ENCODE assay signal across 8 cellular contexts in the genomic region with DNA sequence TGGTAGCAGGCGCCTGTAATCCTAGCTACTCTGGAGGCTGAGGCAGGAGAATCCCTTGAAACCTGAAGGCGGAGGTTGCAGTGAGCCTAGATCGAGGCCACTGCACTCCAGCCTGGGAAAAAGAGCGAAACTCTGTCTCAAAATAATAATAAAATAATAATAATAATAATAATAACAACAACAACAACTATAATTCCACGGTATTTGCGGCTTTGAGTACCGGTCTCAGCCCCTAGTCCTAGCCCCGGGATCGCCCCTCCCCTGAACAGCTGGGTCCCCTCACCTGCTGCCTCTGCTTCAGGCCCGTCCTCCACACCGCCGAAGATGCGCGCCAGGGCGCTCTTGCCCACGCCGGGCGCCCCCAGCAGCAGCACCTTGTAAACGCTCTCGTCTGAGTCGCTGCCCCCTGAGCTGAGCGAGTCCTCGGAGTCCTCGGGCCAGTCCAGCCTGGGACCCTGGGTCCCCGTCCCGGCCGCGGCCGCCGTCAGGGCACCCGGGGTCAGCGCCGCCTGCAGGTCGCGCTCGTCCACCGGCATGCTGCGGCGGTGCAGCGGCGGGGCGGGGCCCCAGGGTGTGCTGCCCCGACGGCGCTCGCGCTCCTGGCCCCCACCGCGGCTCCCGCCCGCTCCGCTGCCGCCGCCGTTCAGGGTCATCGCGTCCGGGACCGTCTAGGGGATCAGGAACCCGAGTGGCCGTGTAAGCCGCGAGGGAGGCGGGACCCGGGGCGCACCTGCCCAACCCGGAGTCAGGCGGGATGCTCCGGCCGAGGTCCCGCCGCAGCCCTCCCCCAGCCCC. TPM values are rescaled to one million over a fixed set of nuclear protein-coding genes. Genes with fewer than 3 reads are reported as not detected.
DNase-seq lines count a peak whose midpoint lies in the region; ATAC-seq and TF ChIP-seq lines count a peak whose summit lies in the region.

No MANE protein-coding gene starts in this region.

- H3K9me3 Mint-ChIP-seq in T-cell (no peaks in the 10 kb centered on the region), chondrocyte (ENCODE audit: low read depth) (no peaks in the 10 kb centered on the region)

- TF ChIP-seq CTCF in chondrocyte (IDR thresholded peaks at IDR 0.05): peak; percentile 72
- TF ChIP-seq CTCF in right lobe of liver (IDR thresholded peaks at IDR 0.05): peak; percentile 15 to 38 (median 20)

- CTCF ChIA-PET in T-cell (lab: Charles Lee): interaction anchor here in 1 of 2 donors (0.8 kb wide), 1 partner anchor 29 kb away, joined by 3 read pairs; no protein-coding TSS in a partner anchor

- intact Hi-C loops in right lobe of liver (cut with DNase I): no loop called here

- H3K36me3 Mint-ChIP-seq in T-cell (no peaks in the 10 kb centered on the region), chondrocyte (ENCODE audit: low read depth) (no peaks in the 10 kb centered on the region)

- no peak overlapping the region for H3K9ac ChIP-seq in subcutaneous abdominal adipose tissue (ENCODE audit: low read length in 5 of 5)

- H3K4me1 ChIP-seq in right lobe of liver (peaks cover 0 to 5% (median 0%) of the 10 kb centered on the region in 4 donors), subcutaneous abdominal adipose tissue (ENCODE audit: control insufficient read depth in 5 of 5, insufficient read depth in 5 of 5, low read length in 5 of 5) (peaks cover 3 to 34% (median 20%) of the 10 kb centered on the region in 5 donors)

- H3K27me3 ChIP-seq in right lobe of liver (no peaks in the 10 kb centered on the region), subcutaneous abdominal adipose tissue (ENCODE audit: control insufficient read depth in 5 of 5, insufficient read depth in 4 of 5, low read length in 5 of 5) (peaks cover 19 to 46% (median 25%) of the 10 kb centered on the region in 5 donors)

- H3K4me1 Mint-ChIP-seq in T-cell (peaks cover 4 to 11% (median 6%) of the 10 kb centered on the region in 3 donors), chondrocyte (ENCODE audit: low read depth) (peaks cover 50% of the 10 kb centered on the region)

- H3K4me3 Mint-ChIP-seq in T-cell (peak overlapping the region in 2 of 3 donors; percentile 54 to 62), chondrocyte (ENCODE audit: unreplicated experiment) (peak overlapping the region; percentile 70)

- ATAC-seq in T-cell (replicated peaks in 1 of 4) (peak; percentile 69 to 80 (median 76)), right lobe of liver (peak; percentile 25 to 65 (median 41)), HG02623 (IDR thresholded peaks at IDR 0.05; ENCODE audit: unreplicated experiment) (no peak)

- peaks cover 20 to 49% of the 10 kb centered on the region in 2 donors for H3K27me3 Mint-ChIP-seq in T-cell
- H3K27me3 Mint-ChIP-seq in chondrocyte (ENCODE audit: low read depth): peaks cover 5% of the 10 kb centered on the region

- H3K36me3 ChIP-seq in right lobe of liver (no peaks in the 10 kb centered on the region), subcutaneous abdominal adipose tissue (ENCODE audit: control insufficient read depth in 5 of 5, insufficient read depth in 5 of 5, low read length in 5 of 5) (no peaks in the 10 kb centered on the region)

- H3K4me3 ChIP-seq in right lobe of liver (peak overlapping the region in 2 of 3 donors; percentile 29 to 32), subcutaneous abdominal adipose tissue (ENCODE audit: low read depth in 1 of 5, low read length in 5 of 5) (peak overlapping the region in 3 of 5 donors; percentile 17 to 49 (median 44))

- H3K27ac ChIP-seq in right lobe of liver (no peak overlapping the region), subcutaneous abdominal adipose tissue (ENCODE audit: low read depth, low read length) (no peak overlapping the region)

- no peak for TF ChIP-seq POLR2A in right lobe of liver (IDR thresholded peaks at IDR 0.05)

- POLR2A ChIA-PET in T-cell (lab: Charles Lee): no interaction called here

- DNase-seq in NOMO-1 (lab: John Stamatoyannopoulos, UW; ENCODE audit: unreplicated experiment in 2 of 2) (peak; percentile 7 to 25), NOMO-1 treated with dmso at 0.1 percent for 144 hours (lab: John Stamatoyannopoulos, UW; ENCODE audit: unreplicated experiment) (no peak), T-cell (peak in 12 of 34 experiments; percentile 10 to 50 (median 24)), chondrocyte (ENCODE audit: low spot score) (peak; percentile 86), right lobe of liver (peak in 1 of 3 donors; percentile 43), NCI-H774 (lab: John Stamatoyannopoulos, UW) (no peak)

- 26% methylated on average over 10 of the region's 72 CpGs for WGBS in right lobe of liver (ENCODE audit: insufficient coverage, low coverage, low lambda C conversion rate, missing lambda C conversion rate)

- H3K27ac Mint-ChIP-seq in T-cell (no peak overlapping the region), chondrocyte (ENCODE audit: unreplicated experiment) (no peak overlapping the region)

- H3K9me3 ChIP-seq in right lobe of liver (no peaks in the 10 kb centered on the region), subcutaneous abdominal adipose tissue (ENCODE audit: control insufficient read depth in 5 of 5, low read length in 5 of 5) (no peaks in the 10 kb centered on the region)

RNA-seq across cellular contexts. Expression of gene RRAD, which starts 0.6 kb away (rescaled TPM):
- total RNA-seq in T-cell (1 to 10 TPM in 1 of 5 donors, under 1 TPM in 3, not detected in 1; 0.28 to 1.1 (median 0.53) TPM), chondrocyte (0.75 to 6.5 TPM (median 4.4 TPM) in 3 replicates), right lobe of liver (1 to 10 TPM in 3 of 6 experiments, under 1 TPM in 2, not detected in 1; 0.51 to 7.7 (median 3.0) TPM)

RNA-seq across cellular contexts. Expression of gene CDH16, which starts 6.0 kb away (rescaled TPM):
- not detected for total RNA-seq in T-cell
- not detected in 3 replicates for total RNA-seq in chondrocyte
- under 1 TPM in 4 of 6 experiments, not detected in 2; 0.07 to 0.47 (median 0.22) TPM for total RNA-seq in right lobe of liver

RNA-seq across cellular contexts. Expression of gene CIAO2B, which starts 9.5 kb away (rescaled TPM):
- 10 to 100 TPM; 55.3 to 66.8 (median 62.4) TPM for total RNA-seq in T-cell
- total RNA-seq in chondrocyte: 55.9 to 64.9 TPM (median 61.3 TPM) in 3 replicates
- 100 to 1,000 TPM in 2 of 6 experiments, 10 to 100 TPM in 4; 40.6 to 111 (median 47.4) TPM for total RNA-seq in right lobe of liver

RNA-seq across cellular contexts. Expression of gene CES2, which starts 10.6 kb away (rescaled TPM):
- total RNA-seq in T-cell (10 to 100 TPM; 35.3 to 56.5 (median 50.2) TPM), chondrocyte (25.2 to 27.9 TPM (median 26.0 TPM) in 3 replicates), right lobe of liver (100 to 1,000 TPM; 226 to 357 (median 263) TPM)

RNA-seq across cellular contexts. Expression of gene CES3, which starts 36.3 kb away (rescaled TPM):
- total RNA-seq in T-cell: under 1 TPM; 0.10 to 0.88 (median 0.58) TPM
- 0.12 to 0.75 TPM (median 0.13 TPM) in 3 replicates for total RNA-seq in chondrocyte
- total RNA-seq in right lobe of liver: 10 to 100 TPM; 19.1 to 82.4 (median 35.9) TPM

Comparison
In these comparisons a context has a peak if more than half of its experiments do, and no peak if none do; other contexts are left out.
1. DNase-seq: peak in NOMO-1 (2 of 2) and chondrocyte (single experiment); none in NOMO-1 treated with dmso at 0.1 percent for 144 hours (single experiment) and NCI-H774 (single experiment).